In the genomic region with DNA sequence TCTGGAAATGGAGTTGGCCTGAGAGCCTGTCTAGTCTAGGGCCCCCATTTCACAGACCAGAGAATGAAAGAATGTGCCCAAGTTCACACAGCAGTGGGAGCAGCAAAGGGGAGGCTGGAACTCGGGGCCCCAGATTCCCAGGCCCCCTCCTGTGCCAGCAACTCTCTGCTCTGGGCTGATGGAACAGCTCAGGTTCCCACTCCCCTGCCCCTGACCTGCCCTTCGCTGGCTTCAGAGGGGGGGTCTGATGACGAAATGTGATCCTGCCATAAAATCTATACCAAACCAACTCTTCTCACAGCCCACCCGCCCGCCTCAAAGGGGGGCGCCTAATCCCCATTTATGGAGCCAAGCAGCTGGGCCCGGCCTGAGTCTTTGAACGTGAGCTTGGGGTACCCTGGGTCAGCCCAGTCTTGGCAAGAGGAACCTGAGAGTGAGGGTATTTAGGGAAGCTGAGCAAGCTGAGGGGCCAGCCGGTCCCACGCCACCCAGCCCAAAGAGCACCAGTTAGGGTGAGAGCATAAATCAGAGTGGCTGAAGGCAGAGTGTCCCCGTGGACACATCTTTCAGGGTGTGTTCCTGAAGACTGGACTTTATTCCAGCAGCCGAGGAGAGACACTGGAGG, we compare ENCODE assay signal across 24 cellular contexts.
DNase-seq lines count a peak whose midpoint lies in the region; ATAC-seq, FAIRE-seq and TF ChIP-seq lines count a peak whose summit lies in the region.
"Had no signal": no experiment of that assay in that cellular context is flagged by ENCODE, and none has a peak within 500 bp of the region (broad histone marks: within the 10 kb centered on the region; RNA-seq: fewer than 3 reads in every experiment).

No MANE protein-coding gene starts in this region.

- peaks cover 56% of the 10 kb centered on the region for H3K27me3 Mint-ChIP-seq in nephron progenitor cell (ENCODE audit: low read depth, poor library complexity)

- no peak for TF ChIP-seq POLR2A in H1 (IDR thresholded peaks at IDR 0.05; ENCODE audit: control extremely low read depth in 1 of 2, low read depth in 2 of 2, low read length in 2 of 2)

- TF ChIP-seq EP300 in H1 (IDR thresholded peaks at IDR 0.05; ENCODE audit: borderline replicate concordance in 1 of 2, low read depth in 2 of 2, low read length in 2 of 2) = no peak

- H3K36me3 ChIP-seq in HEK293 (ENCODE audit: control insufficient read depth in 2 of 2, insufficient read depth in 1 of 2, low read length in 2 of 2) (no peaks in the 10 kb centered on the region), H1 (ENCODE audit: control insufficient read depth in 2 of 4, insufficient read depth in 4 of 4, low read length in 3 of 4) (no peaks in the 10 kb centered on the region), mesenchymal stem cell (ENCODE audit: control insufficient read depth in 1 of 2, insufficient read depth in 2 of 2, low read depth in 1 of 2, low read length in 2 of 2) (no peaks in the 10 kb centered on the region)
- H3K36me3 ChIP-seq: BLaER1 treated with 17β-estradiol and CSF1 and Interleukin-3, amounts not matched to agents 10 nM and 100 nM had no signal

- H2BK5ac ChIP-seq in H1 (ENCODE audit: low read depth, low read length) (no peak overlapping the region), mesenchymal stem cell (ENCODE audit: low read depth, low read length, poor library complexity, severe bottlenecking) (no peak overlapping the region)

- no peak overlapping the region for H3K18ac ChIP-seq in H1 (ENCODE audit: extremely low read depth, low read length)
- H3K18ac ChIP-seq in mesenchymal stem cell (ENCODE audit: low read depth in 1 of 2, low read length in 2 of 2) = no peak overlapping the region

- H4K91ac ChIP-seq in H1 (replicated peaks; ENCODE audit: insufficient read length, low read length) (no peak overlapping the region), mesenchymal stem cell (ENCODE audit: low read length) (peak overlapping the region; percentile 5)

- peaks cover 50% of the 10 kb centered on the region for H3K4me1 Mint-ChIP-seq in nephron progenitor cell
- H3K4me1 Mint-ChIP-seq: B cell had no signal

- H3K9ac ChIP-seq in H1 (replicated peaks in 1 of 4; ENCODE audit: extremely low read depth in 1 of 4, low read depth in 3 of 4, low read length in 3 of 4) (no peak overlapping the region), mesenchymal stem cell (ENCODE audit: low read length) (no peak overlapping the region)
- H3K9ac ChIP-seq: BLaER1 treated with 17β-estradiol and CSF1 and Interleukin-3, amounts not matched to agents 10 nM and 100 nM had no signal

- peaks cover 0 to 3% of the 10 kb centered on the region in 2 experiments for H4K20me1 ChIP-seq in H1 (replicated peaks in 1 of 2; ENCODE audit: control insufficient read depth in 1 of 2, insufficient read depth in 2 of 2, low read length in 2 of 2)

- H3K4ac ChIP-seq in H1 (replicated peaks; ENCODE audit: insufficient read length, low read depth, low read length) (no peak overlapping the region), mesenchymal stem cell (ENCODE audit: low read depth in 1 of 2, low read length in 2 of 2) (no peak overlapping the region)

- no peak overlapping the region for H2BK20ac ChIP-seq in H1 (ENCODE audit: low read length)

- H3K27ac ChIP-seq in HEK293 (ENCODE audit: extremely low read depth, low read depth, low read length) = no peak overlapping the region
- H3K27ac ChIP-seq in H1 (ENCODE audit: low read depth, low read length) = no peak overlapping the region
- no peak overlapping the region for H3K27ac ChIP-seq in mesenchymal stem cell (ENCODE audit: low read length, poor library complexity, severe bottlenecking)
- H3K27ac ChIP-seq: A549; BLaER1 treated with 17β-estradiol and CSF1 and Interleukin-3, amounts not matched to agents 10 nM and 100 nM; C4-2B had no signal

- no peak overlapping the region for H3K14ac ChIP-seq in H1 (ENCODE audit: insufficient read length)
- H3K14ac ChIP-seq in mesenchymal stem cell (ENCODE audit: low read length in 2 of 2) = no peak overlapping the region

- no peaks in the 10 kb centered on the region for H3K23me2 ChIP-seq in H1 (ENCODE audit: low read depth, low read length)

- H3K56ac ChIP-seq in H1 (replicated peaks; ENCODE audit: insufficient read length, low read depth, low read length) = no peak overlapping the region

- peak overlapping the region; percentile 1 for H3K4me3 Mint-ChIP-seq in nephron progenitor cell
- H3K4me3 Mint-ChIP-seq: B cell; CD4-positive, alpha-beta T cell; CD8-positive, alpha-beta T cell had no signal

- no peaks in the 10 kb centered on the region for H3K36me3 Mint-ChIP-seq in nephron progenitor cell (ENCODE audit: low read depth)
- H3K36me3 Mint-ChIP-seq: CD8-positive, alpha-beta T cell had no signal

- H3K9me3 Mint-ChIP-seq in nephron progenitor cell = no peaks in the 10 kb centered on the region
- H3K9me3 Mint-ChIP-seq: CD4-positive, alpha-beta T cell; CD8-positive, alpha-beta T cell had no signal

- H2BK12ac ChIP-seq in H1 (ENCODE audit: low read depth, low read length) = no peak overlapping the region
- H2BK12ac ChIP-seq in mesenchymal stem cell (ENCODE audit: low read length in 2 of 2) = no peak overlapping the region

- H3K27ac Mint-ChIP-seq in nephron progenitor cell = no peak overlapping the region
- H3K27ac Mint-ChIP-seq: B cell; CD4-positive, alpha-beta T cell; CD8-positive, alpha-beta T cell had no signal

- no peak overlapping the region for H3K23ac ChIP-seq in H1 (ENCODE audit: insufficient read length)
- no peak overlapping the region for H3K23ac ChIP-seq in mesenchymal stem cell (ENCODE audit: low read length in 2 of 2)

- no peaks in the 10 kb centered on the region for H3K79me1 ChIP-seq in H1 (ENCODE audit: low read depth, low read length)
- H3K79me1 ChIP-seq in mesenchymal stem cell (replicated peaks; ENCODE audit: low read length, poor library complexity, severe bottlenecking) = no peaks in the 10 kb centered on the region

- H2BK15ac ChIP-seq in H1 (ENCODE audit: low read length) = peak overlapping the region; percentile 61; the same call in 1 of the 2 replicates
- no peak overlapping the region for H2BK15ac ChIP-seq in mesenchymal stem cell (ENCODE audit: low read depth, poor library complexity, severe bottlenecking)

- no peak for TF ChIP-seq CTCF in HEK293 (tag by site-specific recombination; IDR thresholded peaks at IDR 0.05)
- no peak for TF ChIP-seq CTCF in H1 (IDR thresholded peaks at IDR 0.05; ENCODE audit: control extremely low read depth in 1 of 3, insufficient read depth in 1 of 3, low read depth in 1 of 3, low read length in 3 of 3)
- TF ChIP-seq CTCF in nephron progenitor cell (IDR thresholded peaks at IDR 0.05) = no peak

- H2BK120ac ChIP-seq in H1 (replicated peaks; ENCODE audit: low read depth, low read length) (no peak overlapping the region), mesenchymal stem cell (ENCODE audit: low read depth, low read length) (no peak overlapping the region)

- H4K8ac ChIP-seq in H1 (ENCODE audit: extremely low read depth, insufficient read depth, low read length) = no peak overlapping the region
- no peak overlapping the region for H4K8ac ChIP-seq in mesenchymal stem cell (ENCODE audit: low read length)

- 83% methylated on average over 12 of the region's 12 CpGs; no CpG with 5 or more reads in 1 of the 2 experiments for WGBS in H1 (ENCODE audit: extremely low coverage in 1 of 2, insufficient coverage in 1 of 2, insufficient read length in 1 of 2, insufficient replicate concordance in 2 of 2, low coverage in 1 of 2, low lambda C conversion rate in 2 of 2, missing lambda C conversion rate in 1 of 2), 2 experiments
- 65% methylated on average over 12 of the region's 12 CpGs for WGBS in mesenchymal stem cell

- CTCF ChIA-PET in HEK293 (lab: Yijun Ruan, JAX) = interaction anchor here (0.5 to 1.8 kb wide), 5 partner anchors 65 to 1148 kb away, joined by 3 to 7 read pairs (median 5); a partner anchor contains a TSS
- CTCF ChIA-PET in H1 (lab: Charles Lee; ENCODE audit: partially characterized antibody) = interaction anchor here (0.9 to 5.8 kb wide), 9 partner anchors 15 to 207 kb away, joined by 3 to 18 read pairs (median 5); no protein-coding TSS in a partner anchor

- H3K9me3 ChIP-seq in HEK293 (ENCODE audit: control insufficient read depth, insufficient read depth, low read depth, low read length) = no peaks in the 10 kb centered on the region
- H3K9me3 ChIP-seq in H1 (ENCODE audit: insufficient read depth in 2 of 2, low read depth in 1 of 2, low read length in 1 of 2) = no peaks in the 10 kb centered on the region
- H3K9me3 ChIP-seq in mesenchymal stem cell (ENCODE audit: control insufficient read depth, low read length) = no peaks in the 10 kb centered on the region
- H3K9me3 ChIP-seq: A549; BLaER1 treated with 17β-estradiol and CSF1 and Interleukin-3, amounts not matched to agents 10 nM and 100 nM; Caco-2 had no signal

- no peak for DNase-seq in H1 (ENCODE audit: low read depth in 1 of 2, low spot score in 2 of 2)
- DNase-seq in mesenchymal stem cell = no peak
- DNase-seq in nephron progenitor cell = peak; percentile 58
- DNase-seq in ureter (ENCODE audit: low spot score) = no peak
- DNase-seq in A172 (ENCODE audit: low spot score) = no peak
- no peak for DNase-seq in NCI-H1105 (lab: John Stamatoyannopoulos, UW)
- DNase-seq: 8988T; AML-193; Caco-2; Calu3; CD4-positive, alpha-beta T cell; CD8-positive, alpha-beta T cell; DMS79 treated with DMSO at 0.1 percent for 48 hours; GF-D8 had no signal

- H4K5ac ChIP-seq in H1 (ENCODE audit: insufficient read length, low read depth, low read length) = no peak overlapping the region

- H2AFZ ChIP-seq in H1 (ENCODE audit: low read length) = no peak overlapping the region
- H2AFZ ChIP-seq in mesenchymal stem cell (ENCODE audit: low read depth, low read length) = no peak overlapping the region

- no peak for TF ChIP-seq RAD21 in H1 (IDR thresholded peaks at IDR 0.05 in 1 of 2, conservative IDR thresholded peaks at IDR 0.05 in 1 of 2; ENCODE audit: low read depth in 2 of 2, low read length in 2 of 2)

- no peak for FAIRE-seq in H1 (lab: Jason Lieb, UNC)
- FAIRE-seq: A549, D721Med, G401.6, GM12891, GM19239 had no signal

- H3K27me3 ChIP-seq in H1 (replicated peaks in 1 of 4; ENCODE audit: control insufficient read depth in 3 of 4, extremely low read depth in 1 of 4, insufficient read depth in 3 of 4, low read length in 3 of 4) (peaks cover 15 to 30% (median 25%) of the 10 kb centered on the region in 4 experiments), mesenchymal stem cell (ENCODE audit: control insufficient read depth in 1 of 2, insufficient read depth in 1 of 2, low read length in 2 of 2) (peaks cover 45 to 48% of the 10 kb centered on the region in 2 experiments)

- POLR2A ChIA-PET in HEK293 (lab: Yijun Ruan, JAX) = no interaction called here
- POLR2A ChIA-PET in H1 (lab: Charles Lee; ENCODE audit: partially characterized antibody) = no interaction called here

- H3K4me1 ChIP-seq in HEK293 (ENCODE audit: control insufficient read depth, insufficient read depth, low read length) = no peaks in the 10 kb centered on the region; the same call in 1 of the 2 replicates
- H3K4me1 ChIP-seq in H1 (replicated peaks in 1 of 4; ENCODE audit: control insufficient read depth in 3 of 4, insufficient read depth in 4 of 4, low read length in 3 of 4) = peaks cover 0 to 4% (median 0%) of the 10 kb centered on the region in 4 experiments; a peak in 1 of 7 replicates
- H3K4me1 ChIP-seq in mesenchymal stem cell (ENCODE audit: control insufficient read depth, insufficient read depth, low read depth, low read length) = peaks cover 2% of the 10 kb centered on the region
- H3K4me1 ChIP-seq: A549 had no signal

- H3K4me3 ChIP-seq in HEK293 (ENCODE audit: low read depth, low read length) = no peak overlapping the region
- no peak overlapping the region for H3K4me3 ChIP-seq in H1 (ENCODE audit: extremely low read depth in 1 of 4, insufficient read depth in 2 of 4, low read depth in 3 of 4, low read length in 4 of 4)
- H3K4me3 ChIP-seq in mesenchymal stem cell (ENCODE audit: insufficient read depth in 1 of 2, low read depth in 1 of 2, low read length in 2 of 2) = no peak overlapping the region
- H3K4me3 ChIP-seq: A549; BLaER1 treated with 17β-estradiol and CSF1 and Interleukin-3, amounts not matched to agents 10 nM and 100 nM had no signal

- H3K79me2 ChIP-seq in H1 (ENCODE audit: control insufficient read depth in 1 of 2, insufficient read depth in 2 of 2, low read length in 2 of 2) = no peaks in the 10 kb centered on the region

- no peak for ATAC-seq in HG03469 (IDR thresholded peaks at IDR 0.05; ENCODE audit: unreplicated experiment)
- ATAC-seq: CD8-positive, alpha-beta T cell had no signal

- H3K4me2 ChIP-seq in H1 (ENCODE audit: insufficient read depth in 1 of 2, low read depth in 2 of 2, low read length in 2 of 2) (no peak overlapping the region), mesenchymal stem cell (ENCODE audit: low read length, poor library complexity, severe bottlenecking) (no peak overlapping the region)
- H3K4me2 ChIP-seq: A549; BLaER1 treated with 17β-estradiol and CSF1 and Interleukin-3, amounts not matched to agents 10 nM and 100 nM had no signal

- no peak overlapping the region for H2AK5ac ChIP-seq in H1 (ENCODE audit: low read depth, low read length)
- no peak overlapping the region for H2AK5ac ChIP-seq in mesenchymal stem cell (ENCODE audit: low read length, severe bottlenecking)
